ENCODE assay signal across 12 cellular contexts in genomic region chr3:109643590-109643989, GRCh38.
A peak's percentile ranks its signal among the peaks of the same experiment; 100 is the strongest.
DNase-seq lines count a peak whose midpoint lies in the region; ATAC-seq and TF ChIP-seq lines count a peak whose summit lies in the region.
"Had no signal": no experiment of that assay in that cellular context is flagged by ENCODE, and none has a peak within 500 bp of the region (broad histone marks: within the 10 kb centered on the region; RNA-seq: fewer than 3 reads in every experiment).

No MANE protein-coding gene starts in this region.

- no peak overlapping the region for H3T11ph ChIP-seq in H9 (ENCODE audit: low read length)

- no peak overlapping the region for H4K8ac ChIP-seq in H9 (replicated peaks; ENCODE audit: insufficient read length, low read depth, low read length)

- H2AFZ ChIP-seq in H9 (ENCODE audit: low read length) = no peak overlapping the region

- H3K79me1 ChIP-seq in H9 (ENCODE audit: insufficient read depth, low read depth, low read length, poor library complexity, severe bottlenecking) = no peaks in the 10 kb centered on the region

- H3K14ac ChIP-seq in H9 (ENCODE audit: insufficient read depth, low read length) = no peak overlapping the region

- no peak overlapping the region for H4K5ac ChIP-seq in H9 (ENCODE audit: insufficient read length, low read depth, low read length)

- no peak overlapping the region for H3K56ac ChIP-seq in H9 (ENCODE audit: insufficient read length, low read depth, low read length)

- no peak overlapping the region for H2BK12ac ChIP-seq in H9 (ENCODE audit: insufficient read length, low read depth, low read length)

- no peak overlapping the region for H3K27ac Mint-ChIP-seq in H9
- H3K27ac Mint-ChIP-seq: activated CD4-positive, alpha-beta memory T cell treated with anti-CD3 and anti-CD28 coated beads for 36 hours; naive thymus-derived CD8-positive, alpha-beta T cell had no signal

- no peaks in the 10 kb centered on the region for H3K23me2 ChIP-seq in H9 (ENCODE audit: insufficient read length, low read depth, low read length, poor library complexity, severe bottlenecking)

- no peak overlapping the region for H3K4me2 ChIP-seq in H9 (ENCODE audit: insufficient read depth, insufficient read length, low read length)

- no peak overlapping the region for H3K4me3 Mint-ChIP-seq in H9
- H3K4me3 Mint-ChIP-seq: activated CD4-positive, alpha-beta memory T cell treated with anti-CD3 and anti-CD28 coated beads for 36 hours; naive thymus-derived CD8-positive, alpha-beta T cell had no signal

- no peak overlapping the region for H2BK15ac ChIP-seq in H9 (ENCODE audit: low read depth, low read length)

- H3K4me1 ChIP-seq in H9 (ENCODE audit: insufficient read depth, low read length) = no peaks in the 10 kb centered on the region

- WGBS in H9 (ENCODE audit: extremely low coverage, insufficient read length, low lambda C conversion rate) = no CpG with 5 or more reads among the region's 2 CpGs

- no peak overlapping the region for H2AK5ac ChIP-seq in H9 (ENCODE audit: insufficient read length, low read length)

- TF ChIP-seq CTCF in fibroblast of the aortic adventitia (IDR thresholded peaks at IDR 0.05; ENCODE audit: insufficient read depth, low read length) = no peak
- no peak for TF ChIP-seq CTCF in H9 (conservative IDR thresholded peaks at IDR 0.05)

- H3K27me3 ChIP-seq in H9 (ENCODE audit: insufficient read depth, low read length) = no peaks in the 10 kb centered on the region

- no peak overlapping the region for H3K4ac ChIP-seq in H9 (ENCODE audit: low read depth, low read length)

- H3K36me3 Mint-ChIP-seq in H9 (ENCODE audit: insufficient read depth in 1 of 3, low read depth in 3 of 3) = no peaks in the 10 kb centered on the region
- H3K36me3 Mint-ChIP-seq: activated CD4-positive, alpha-beta memory T cell treated with anti-CD3 and anti-CD28 coated beads for 36 hours; naive thymus-derived CD8-positive, alpha-beta T cell had no signal

- no peak overlapping the region for H3K18ac ChIP-seq in H9 (ENCODE audit: insufficient read length, low read depth, low read length)

- H3K4me1 Mint-ChIP-seq in H9 = peaks cover 3% of the 10 kb centered on the region in 2 experiments; a peak in 2 of 4 replicates
- H3K4me1 Mint-ChIP-seq: naive thymus-derived CD8-positive, alpha-beta T cell had no signal

- no peaks in the 10 kb centered on the region for H4K20me1 ChIP-seq in H9 (ENCODE audit: control insufficient read depth, insufficient read depth, insufficient read length)

- no peak overlapping the region for H2BK5ac ChIP-seq in H9 (ENCODE audit: insufficient read length, low read length)

- no peaks in the 10 kb centered on the region for H3K27me3 Mint-ChIP-seq in H9 (ENCODE audit: low read depth)
- H3K27me3 Mint-ChIP-seq: activated CD4-positive, alpha-beta memory T cell treated with anti-CD3 and anti-CD28 coated beads for 36 hours had no signal

- peak; percentile 13 for DNase-seq in stimulated activated CD4-positive, alpha-beta T cell treated with anti-CD3 and anti-CD28 coated beads, Interleukin-1b, Interleukin-23, amount 100 ng/mL, for 48 hours
- no peak for DNase-seq in stimulated activated CD4-positive, alpha-beta T cell treated with anti-CD3 and anti-CD28 coated beads, Interleukin-2, amount 100 ng/mL, for 24 hours
- DNase-seq in fibroblast of the aortic adventitia (ENCODE audit: low read depth) = peak; percentile 9
- no peak for DNase-seq in OCI-M2 (lab: John Stamatoyannopoulos, UW; ENCODE audit: unreplicated experiment)
- no peak for DNase-seq in H9
- no peak for DNase-seq in NCI-H446 (lab: John Stamatoyannopoulos, UW)
- no peak for DNase-seq in putamen (ENCODE audit: low spot score)
- DNase-seq: activated CD4-positive, alpha-beta memory T cell treated with anti-CD3 and anti-CD28 coated beads for 36 hours; naive thymus-derived CD8-positive, alpha-beta T cell; NCI-H1105 treated with DMSO at 0.1 percent for 48 hours; NCI-H748 treated with DMSO at 0.1 percent for 48 hours had no signal

- no peak overlapping the region for H2BK120ac ChIP-seq in H9 (ENCODE audit: low read depth, low read length, poor library complexity, severe bottlenecking)

- H3K9me3 ChIP-seq in H9 (ENCODE audit: control insufficient read depth, low read depth, low read length) = no peaks in the 10 kb centered on the region

- no peak overlapping the region for H2BK20ac ChIP-seq in H9 (ENCODE audit: low read depth, low read length, poor library complexity, severe bottlenecking)

- H3K27ac ChIP-seq in H9 (ENCODE audit: insufficient read length, low read depth, low read length) = no peak overlapping the region

- no peak overlapping the region for H3K9ac ChIP-seq in H9 (ENCODE audit: extremely low read depth, insufficient read length, low read length)

- H3K9me3 Mint-ChIP-seq in H9 = no peaks in the 10 kb centered on the region
- H3K9me3 Mint-ChIP-seq: activated CD4-positive, alpha-beta memory T cell treated with anti-CD3 and anti-CD28 coated beads for 36 hours; naive thymus-derived CD8-positive, alpha-beta T cell had no signal

- ATAC-seq in SK-N-SH treated with all-trans-retinoic acid at 6 μM for 48 hours = peak; percentile 81
- ATAC-seq: naive thymus-derived CD8-positive, alpha-beta T cell had no signal

- no peaks in the 10 kb centered on the region for H3K79me2 ChIP-seq in H9 (ENCODE audit: insufficient read depth, low read length)

- no peak overlapping the region for H3K4me3 ChIP-seq in fibroblast of the aortic adventitia (ENCODE audit: low read depth, low read length)

- no peak overlapping the region for H4K91ac ChIP-seq in H9 (ENCODE audit: insufficient read length, low read depth, low read length)

- H3K23ac ChIP-seq in H9 (ENCODE audit: insufficient read length, low read depth, low read length) = no peak overlapping the region

TF ChIP-seq in SK-N-SH treated with all-trans-retinoic acid at 6 μM for 48 hours, 23 proteins besides CTCF, POLR2A, EP300 and RAD21 (continues in another document):
- TF ChIP-seq ESRRG (CRISPR knock-in tag; IDR thresholded peaks at IDR 0.05) = no peak
- no peak for TF ChIP-seq ZFP3 (CRISPR knock-in tag; IDR thresholded peaks at IDR 0.05)
- no peak for TF ChIP-seq TOX (CRISPR knock-in tag; IDR thresholded peaks at IDR 0.05; ENCODE audit: borderline replicate concordance)
- TF ChIP-seq TSHZ2 (CRISPR knock-in tag; IDR thresholded peaks at IDR 0.05) = no peak
- TF ChIP-seq SNAI2 (CRISPR knock-in tag; IDR thresholded peaks at IDR 0.05) = no peak
- no peak for TF ChIP-seq TCF4 (CRISPR knock-in tag; IDR thresholded peaks at IDR 0.05; ENCODE audit: borderline replicate concordance)
- no peak for TF ChIP-seq ISL1 (CRISPR knock-in tag; IDR thresholded peaks at IDR 0.05)
- no peak for TF ChIP-seq ZFP30 (CRISPR knock-in tag; IDR thresholded peaks at IDR 0.05)
- no peak for TF ChIP-seq ZNF565 (CRISPR knock-in tag; conservative IDR thresholded peaks at IDR 0.05; ENCODE audit: low read depth)
- no peak for TF ChIP-seq PATZ1 (CRISPR knock-in tag; IDR thresholded peaks at IDR 0.05; ENCODE audit: borderline replicate concordance)
- TF ChIP-seq ARNTL (CRISPR knock-in tag; IDR thresholded peaks at IDR 0.05; ENCODE audit: borderline replicate concordance, low read depth) = no peak
- no peak for TF ChIP-seq OSR1 (CRISPR knock-in tag; IDR thresholded peaks at IDR 0.05)
- TF ChIP-seq PPARA (CRISPR knock-in tag; IDR thresholded peaks at IDR 0.05; ENCODE audit: borderline replicate concordance) = no peak

Comparison
In these comparisons a context has a peak if more than half of its experiments do, and no peak if none do; other contexts are left out.
1. DNase-seq: peak in stimulated activated CD4-positive, alpha-beta T cell treated with anti-CD3 and anti-CD28 coated beads, Interleukin-1b, Interleukin-23, amount 100 ng/mL, for 48 hours (single experiment) and fibroblast of the aortic adventitia (single experiment); none in stimulated activated CD4-positive, alpha-beta T cell treated with anti-CD3 and anti-CD28 coated beads, Interleukin-2, amount 100 ng/mL, for 24 hours (0 of 2), OCI-M2 (single experiment), H9 (single experiment), NCI-H446 (0 of 2) and putamen (single experiment).